ENCODE assay signal across 26 cellular contexts in genomic region chr12:46763230-46763629, GRCh38.
DNase-seq lines count a peak whose midpoint lies in the region; ATAC-seq and TF ChIP-seq lines count a peak whose summit lies in the region.
"Had no signal": no experiment of that assay in that cellular context is flagged by ENCODE, and none has a peak within 500 bp of the region (broad histone marks: within the 10 kb centered on the region; RNA-seq: fewer than 3 reads in every experiment).

No MANE protein-coding gene starts in this region.

- H3K27me3 Mint-ChIP-seq in activated CD4-positive, alpha-beta memory T cell treated with anti-CD3 and anti-CD28 coated beads for 36 hours = peaks cover 9% of the 10 kb centered on the region
- peaks cover 2% of the 10 kb centered on the region for H3K27me3 Mint-ChIP-seq in activated CD4-positive, alpha-beta memory T cell treated with anti-CD3 and anti-CD28 coated beads, Interleukin-2, amount 10 ng/mL, durations not matched to agents 7 days and 5 days
- H3K27me3 Mint-ChIP-seq in activated T-helper 17 cell treated with anti-CD3 and anti-CD28 coated beads, Interleukin-2, amount 50 U/mL, for 72 hours = peaks cover 18% of the 10 kb centered on the region
- H3K27me3 Mint-ChIP-seq: activated naive CD4-positive, alpha-beta T cell treated with anti-CD3 and anti-CD28 coated beads, Interleukin-2, amount 10 ng/mL, durations not matched to agents 7 days and 5 days; naive B cell; type B pancreatic cell had no signal

- H3K27me3 ChIP-seq in GM06990 (replicated peaks; ENCODE audit: control insufficient read depth, insufficient read depth, low read length) = no peaks in the 10 kb centered on the region

- no peaks in the 10 kb centered on the region for H3K36me3 ChIP-seq in GM06990 (ENCODE audit: control insufficient read depth, insufficient read depth, low read length)

- peaks cover 8% of the 10 kb centered on the region for H3K9me3 Mint-ChIP-seq in activated CD4-positive, alpha-beta memory T cell treated with anti-CD3 and anti-CD28 coated beads for 36 hours
- peaks cover 4% of the 10 kb centered on the region for H3K9me3 Mint-ChIP-seq in activated CD4-positive, alpha-beta memory T cell treated with anti-CD3 and anti-CD28 coated beads, Interleukin-2, amount 10 ng/mL, durations not matched to agents 7 days and 5 days
- H3K9me3 Mint-ChIP-seq in activated T-helper 17 cell treated with anti-CD3 and anti-CD28 coated beads, Interleukin-2, amount 50 U/mL, for 72 hours = peaks cover 4% of the 10 kb centered on the region
- H3K9me3 Mint-ChIP-seq: type B pancreatic cell had no signal

- POLR2A ChIA-PET in activated CD4-positive, alpha-beta memory T cell treated with anti-CD3 and anti-CD28 coated beads for 36 hours (lab: Charles Lee) = no interaction called here
- POLR2A ChIA-PET in activated CD4-positive, alpha-beta memory T cell treated with anti-CD3 and anti-CD28 coated beads, Interleukin-2, amount 10 ng/mL, durations not matched to agents 7 days and 5 days (lab: Charles Lee) = no interaction called here

- intact Hi-C loops in activated CD4-positive, alpha-beta memory T cell treated with anti-CD3 and anti-CD28 coated beads for 36 hours (cut with micrococcal nuclease) = no loop called here

- no peak for TF ChIP-seq CTCF in GM06990 (IDR thresholded peaks at IDR 0.05; ENCODE audit: insufficient read depth, low read length, poor library complexity, severe bottlenecking)

- no peak overlapping the region for H3K4me3 ChIP-seq in GM06990 (replicated peaks; ENCODE audit: low read depth, low read length)
- H3K4me3 ChIP-seq: GM23338, psoas muscle had no signal

- ATAC-seq in GM19452 (IDR thresholded peaks at IDR 0.05; ENCODE audit: unreplicated experiment) (peak; percentile 66), GM18861 (IDR thresholded peaks at IDR 0.05; ENCODE audit: unreplicated experiment) (no peak), HG02981 (IDR thresholded peaks at IDR 0.05; ENCODE audit: unreplicated experiment) (no peak)
- ATAC-seq in activated T-helper 17 cell treated with anti-CD3 and anti-CD28 coated beads, Interleukin-2, amount 50 U/mL, for 72 hours (replicated peaks) = peak; percentile 75
- ATAC-seq: GM23338, psoas muscle had no signal

- CTCF ChIA-PET in activated CD4-positive, alpha-beta memory T cell treated with anti-CD3 and anti-CD28 coated beads for 36 hours (lab: Charles Lee) = no interaction called here
- CTCF ChIA-PET in activated CD4-positive, alpha-beta memory T cell treated with anti-CD3 and anti-CD28 coated beads, Interleukin-2, amount 10 ng/mL, durations not matched to agents 7 days and 5 days (lab: Charles Lee) = no interaction called here

- H3K4me3 Mint-ChIP-seq in activated CD4-positive, alpha-beta memory T cell treated with anti-CD3 and anti-CD28 coated beads for 36 hours = no peak overlapping the region
- no peak overlapping the region for H3K4me3 Mint-ChIP-seq in activated CD4-positive, alpha-beta memory T cell treated with anti-CD3 and anti-CD28 coated beads, Interleukin-2, amount 10 ng/mL, durations not matched to agents 7 days and 5 days
- no peak overlapping the region for H3K4me3 Mint-ChIP-seq in activated T-helper 17 cell treated with anti-CD3 and anti-CD28 coated beads, Interleukin-2, amount 50 U/mL, for 72 hours
- H3K4me3 Mint-ChIP-seq: activated naive CD4-positive, alpha-beta T cell treated with anti-CD3 and anti-CD28 coated beads, Interleukin-2, amount 10 ng/mL, durations not matched to agents 7 days and 5 days; CD8-positive, alpha-beta memory T cell; GM23338; HFFc6; mesothelial cell of epicardium; naive B cell; type B pancreatic cell had no signal

- peak; percentile 21 for DNase-seq in activated CD4-positive, alpha-beta memory T cell treated with anti-CD3 and anti-CD28 coated beads for 36 hours
- DNase-seq in activated CD4-positive, alpha-beta memory T cell treated with anti-CD3 and anti-CD28 coated beads, Interleukin-2, amount 10 ng/mL, durations not matched to agents 7 days and 5 days = no peak
- peak; percentile 6 for DNase-seq in GM06990 (ENCODE audit: extremely low read depth, insufficient read length)
- DNase-seq in NCI-H1417 treated with DMSO at 0.1 percent for 48 hours (lab: John Stamatoyannopoulos, UW) = no peak
- DNase-seq: activated naive CD4-positive, alpha-beta T cell treated with anti-CD3 and anti-CD28 coated beads, Interleukin-2, amount 10 ng/mL, durations not matched to agents 7 days and 5 days; anterior cingulate cortex; CD8-positive, alpha-beta memory T cell; effector CD8-positive, alpha-beta T cell; HFFc6; kidney; naive B cell; NCI-H1092; NCI-H187 treated with DMSO at 0.1 percent for 48 hours; NCI-H2171 treated with DMSO at 0.1 percent for 48 hours; NCI-H510A treated with DMSO at 0.1 percent for 48 hours; NK-92 treated with Interleukin-12 subunit alpha and Interleukin-12 subunit beta, amount 100 ng/mL, for 24 hours; occipital lobe; psoas muscle; SHP77 had no signal

- peaks cover 2% of the 10 kb centered on the region for H3K36me3 Mint-ChIP-seq in activated CD4-positive, alpha-beta memory T cell treated with anti-CD3 and anti-CD28 coated beads for 36 hours
- H3K36me3 Mint-ChIP-seq in activated CD4-positive, alpha-beta memory T cell treated with anti-CD3 and anti-CD28 coated beads, Interleukin-2, amount 10 ng/mL, durations not matched to agents 7 days and 5 days (ENCODE audit: low read depth) = no peaks in the 10 kb centered on the region
- H3K36me3 Mint-ChIP-seq in activated T-helper 17 cell treated with anti-CD3 and anti-CD28 coated beads, Interleukin-2, amount 50 U/mL, for 72 hours (ENCODE audit: low read depth) = no peaks in the 10 kb centered on the region
- H3K36me3 Mint-ChIP-seq: activated naive CD4-positive, alpha-beta T cell treated with anti-CD3 and anti-CD28 coated beads, Interleukin-2, amount 10 ng/mL, durations not matched to agents 7 days and 5 days; type B pancreatic cell had no signal

- H3K4me1 Mint-ChIP-seq in activated CD4-positive, alpha-beta memory T cell treated with anti-CD3 and anti-CD28 coated beads for 36 hours (ENCODE audit: low read depth) = no peaks in the 10 kb centered on the region
- no peaks in the 10 kb centered on the region for H3K4me1 Mint-ChIP-seq in activated CD4-positive, alpha-beta memory T cell treated with anti-CD3 and anti-CD28 coated beads, Interleukin-2, amount 10 ng/mL, durations not matched to agents 7 days and 5 days
- peaks cover 3% of the 10 kb centered on the region for H3K4me1 Mint-ChIP-seq in activated T-helper 17 cell treated with anti-CD3 and anti-CD28 coated beads, Interleukin-2, amount 50 U/mL, for 72 hours
- H3K4me1 Mint-ChIP-seq: activated naive CD4-positive, alpha-beta T cell treated with anti-CD3 and anti-CD28 coated beads, Interleukin-2, amount 10 ng/mL, durations not matched to agents 7 days and 5 days; CD8-positive, alpha-beta memory T cell; GM23338; mesothelial cell of epicardium; naive B cell had no signal

- H3K27ac Mint-ChIP-seq in activated CD4-positive, alpha-beta memory T cell treated with anti-CD3 and anti-CD28 coated beads for 36 hours = no peak overlapping the region
- H3K27ac Mint-ChIP-seq in activated CD4-positive, alpha-beta memory T cell treated with anti-CD3 and anti-CD28 coated beads, Interleukin-2, amount 10 ng/mL, durations not matched to agents 7 days and 5 days = no peak overlapping the region
- no peak overlapping the region for H3K27ac Mint-ChIP-seq in activated T-helper 17 cell treated with anti-CD3 and anti-CD28 coated beads, Interleukin-2, amount 50 U/mL, for 72 hours
- H3K27ac Mint-ChIP-seq: activated naive CD4-positive, alpha-beta T cell treated with anti-CD3 and anti-CD28 coated beads, Interleukin-2, amount 10 ng/mL, durations not matched to agents 7 days and 5 days; CD8-positive, alpha-beta memory T cell; GM23338; HFFc6; mesothelial cell of epicardium; naive B cell; type B pancreatic cell had no signal

Comparison
In these comparisons a context has a peak if more than half of its experiments do, and no peak if none do; other contexts are left out.
1. DNase-seq: peak in activated CD4-positive, alpha-beta memory T cell treated with anti-CD3 and anti-CD28 coated beads for 36 hours (single experiment) and GM06990 (single experiment); none in activated CD4-positive, alpha-beta memory T cell treated with anti-CD3 and anti-CD28 coated beads, Interleukin-2, amount 10 ng/mL, durations not matched to agents 7 days and 5 days (single experiment) and NCI-H1417 treated with DMSO at 0.1 percent for 48 hours (single experiment).
2. ATAC-seq: peak in GM19452 (single experiment) and activated T-helper 17 cell treated with anti-CD3 and anti-CD28 coated beads, Interleukin-2, amount 50 U/mL, for 72 hours (single experiment); none in GM18861 (single experiment) and HG02981 (single experiment).